8 cellular contexts compared by ENCODE assay signal in genomic region chr3:12058408-12058807, GRCh38. TPM values are rescaled to one million over a fixed set of nuclear protein-coding genes. Genes with fewer than 3 reads are reported as not detected.
"Had no signal": no experiment of that assay in that cellular context is flagged by ENCODE, and none has a peak within 500 bp of the region (broad histone marks: within the 10 kb centered on the region; RNA-seq: fewer than 3 reads in every experiment).

No MANE protein-coding gene starts in this region.

- H3K9ac ChIP-seq: GM23248 had no signal

- H3K36me3 ChIP-seq: HAP-1 had no signal

- ATAC-seq: HCT116 had no signal

- H3K27ac Mint-ChIP-seq: HFFc6 had no signal

- H3K27ac ChIP-seq: GM23248 had no signal

- H2AFZ ChIP-seq: GM23248 had no signal

- H3K9me3 Mint-ChIP-seq: H9, HFFc6 had no signal

- H3K4me3 Mint-ChIP-seq: H9, HFFc6 had no signal

- H3K4me3 ChIP-seq: GM23248, HAP-1 had no signal

- H3K9me3 ChIP-seq: HAP-1 had no signal

- DNase-seq: GM23248, GOT3, H7, H9, HCEC 1CT, HFFc6 had no signal

- H3K4me1 ChIP-seq: HAP-1 had no signal

RNA-seq across cellular contexts. Expression of gene SYN2, which starts 54.2 kb away (rescaled TPM):
- total RNA-seq: GM23248 had no signal
- polyA plus RNA-seq: GM23248 had no signal
